12 cellular contexts compared by ENCODE assay signal in genomic region chr7:79420464-79420863, GRCh38. TPM values are rescaled to one million over a fixed set of nuclear protein-coding genes. Genes with fewer than 3 reads are reported as not detected.
DNase-seq lines count a peak whose midpoint lies in the region; ATAC-seq and TF ChIP-seq lines count a peak whose summit lies in the region.
"Had no signal": no experiment of that assay in that cellular context is flagged by ENCODE, and none has a peak within 500 bp of the region (broad histone marks: within the 10 kb centered on the region; RNA-seq: fewer than 3 reads in every experiment).

No MANE protein-coding gene starts in this region.

- no peaks in the 10 kb centered on the region for H3K9me2 ChIP-seq in hepatocyte (replicated peaks; ENCODE audit: insufficient read depth)

- H3K9me3 ChIP-seq in hepatocyte (ENCODE audit: low read depth) (no peaks in the 10 kb centered on the region), psoas muscle (no peaks in the 10 kb centered on the region)
- H3K9me3 ChIP-seq: BLaER1 treated with 17β-estradiol and CSF1 and Interleukin-3, amounts not matched to agents 10 nM and 100 nM had no signal

- peak overlapping the region; percentile 83 for H3K27ac ChIP-seq in angular gyrus (ENCODE audit: low read depth, low read length)
- H3K27ac ChIP-seq in hepatocyte, result no peak overlapping the region
- H3K27ac ChIP-seq in psoas muscle, result no peak overlapping the region
- H3K27ac ChIP-seq: BLaER1 treated with 17β-estradiol and CSF1 and Interleukin-3, amounts not matched to agents 10 nM and 100 nM had no signal

- peak overlapping the region; percentile 6 for H3K4me2 ChIP-seq in hepatocyte
- H3K4me2 ChIP-seq: BLaER1 treated with 17β-estradiol and CSF1 and Interleukin-3, amounts not matched to agents 10 nM and 100 nM had no signal

- no peak overlapping the region for H3K4me3 Mint-ChIP-seq in WTC11

- H3K27me3 ChIP-seq in hepatocyte (no peaks in the 10 kb centered on the region), psoas muscle (ENCODE audit: insufficient read depth in 3 of 3, low read length in 2 of 3) (no peaks in the 10 kb centered on the region)
- H3K27me3 ChIP-seq: BLaER1 treated with 17β-estradiol and CSF1 and Interleukin-3, amounts not matched to agents 10 nM and 100 nM had no signal

- H3K36me3 ChIP-seq in hepatocyte (replicated peaks; ENCODE audit: insufficient read depth, low read depth) (no peaks in the 10 kb centered on the region), psoas muscle (ENCODE audit: insufficient read depth in 1 of 2, low read depth in 1 of 2) (no peaks in the 10 kb centered on the region)
- H3K36me3 ChIP-seq: BLaER1 treated with 17β-estradiol and CSF1 and Interleukin-3, amounts not matched to agents 10 nM and 100 nM had no signal

- H2AFZ ChIP-seq in hepatocyte, result no peak overlapping the region

- H3K4me1 ChIP-seq in hepatocyte (ENCODE audit: insufficient read depth) (no peaks in the 10 kb centered on the region), psoas muscle (no peaks in the 10 kb centered on the region)

- ATAC-seq in psoas muscle, result no peak
- no peak for ATAC-seq in WTC11

- H3K4me1 Mint-ChIP-seq in WTC11, result no peaks in the 10 kb centered on the region

- CTCF ChIA-PET in WTC11 (lab: Charles Lee), result no interaction called here

- intact Hi-C loops in psoas muscle (cut with DNase I), result no loop called here

- peak; percentile 7 to 25 for DNase-seq in SHP77 (lab: John Stamatoyannopoulos, UW)
- no peak for DNase-seq in SHP77 treated with DMSO at 0.1 percent for 48 hours (lab: John Stamatoyannopoulos, UW)
- DNase-seq in hepatocyte (ENCODE audit: low spot score), result peak; percentile 40
- DNase-seq in superior temporal gyrus (ENCODE audit: extremely low spot score), result peak; percentile 84
- DNase-seq in psoas muscle, result no peak
- DNase-seq in WTC11 (ENCODE audit: low spot score), result no peak
- no peak for DNase-seq in midbrain (lab: John Stamatoyannopoulos, UW)
- DNase-seq: activated T-cell treated with anti-CD3 and anti-CD28 coated beads, Interleukin-2, amount 50 U/mL, for 48 hours; NCI-H2171 treated with DMSO at 0.1 percent for 48 hours had no signal

- no peak overlapping the region for H3K4me3 ChIP-seq in hepatocyte
- H3K4me3 ChIP-seq in psoas muscle, result no peak overlapping the region
- H3K4me3 ChIP-seq: BLaER1 treated with 17β-estradiol and CSF1 and Interleukin-3, amounts not matched to agents 10 nM and 100 nM had no signal

- WGBS in hepatocyte (ENCODE audit: low lambda C conversion rate, missing lambda C conversion rate), result 53% methylated on average over 2 of the region's 2 CpGs
- 24 to 43% (median 29%) methylated on average over 2 of the region's 2 CpGs for WGBS in psoas muscle, 3 donors

- no peaks in the 10 kb centered on the region for H3K79me2 ChIP-seq in hepatocyte

- no peaks in the 10 kb centered on the region for H3K9me3 Mint-ChIP-seq in WTC11

- H3K36me3 Mint-ChIP-seq in WTC11, result no peaks in the 10 kb centered on the region

- TF ChIP-seq CTCF in hepatocyte (IDR thresholded peaks at IDR 0.05; ENCODE audit: poor library complexity) (no peak), psoas muscle (IDR thresholded peaks at IDR 0.05) (no peak), WTC11 (IDR thresholded peaks at IDR 0.05) (no peak)

- no peaks in the 10 kb centered on the region; the same call in 1 of the 2 replicates for H3K27me3 Mint-ChIP-seq in WTC11 (ENCODE audit: low read depth)

- H3K27ac Mint-ChIP-seq in WTC11, result no peak overlapping the region

- no peaks in the 10 kb centered on the region for H4K20me1 ChIP-seq in hepatocyte (ENCODE audit: insufficient read depth, poor library complexity, severe bottlenecking)
- H4K20me1 ChIP-seq: BLaER1 treated with 17β-estradiol and CSF1 and Interleukin-3, amounts not matched to agents 10 nM and 100 nM had no signal

- POLR2A ChIA-PET in WTC11 (lab: Charles Lee), result no interaction called here

TF ChIP-seq in WTC11, 78 proteins besides CTCF, POLR2A, EP300 and RAD21:
- TF ChIP-seq MLX (CRISPR knock-in tag; IDR thresholded peaks at IDR 0.05) (no peak), ZNF121 (CRISPR knock-in tag; IDR thresholded peaks at IDR 0.05) (no peak), TCF7 (CRISPR knock-in tag; IDR thresholded peaks at IDR 0.05; ENCODE audit: low read depth) (no peak), HMGA2 (CRISPR knock-in tag; IDR thresholded peaks at IDR 0.05) (no peak)

RNA-seq across cellular contexts. Expression of gene MAGI2, which starts 33.0 kb away (rescaled TPM):
- 6.7 and 8.5 TPM in 2 replicates for total RNA-seq in hepatocyte
- polyA plus RNA-seq in hepatocyte, result 3.1 and 52.5 TPM in 2 replicates
- 1 to 10 TPM; 1.3 to 2.5 (median 2.4) TPM for total RNA-seq in psoas muscle
- polyA plus RNA-seq in psoas muscle, result 1 to 10 TPM in 1 of 3 donors, under 1 TPM in 2; 0.46 to 1.4 (median 0.53) TPM
- total RNA-seq in WTC11 (2021), result 26.6 to 32.2 TPM (median 29.2 TPM) in 3 replicates
- total RNA-seq: T-helper 2 cell treated with Interferon-gamma antibody and Interleukin-4, amounts not matched to agents 100 ng/mL and 5 ng/mL, for 36 hours had no signal

Comparison
In these comparisons a context has a peak if more than half of its experiments do, and no peak if none do; other contexts are left out.
1. DNase-seq: peak in SHP77 (2 of 2), hepatocyte (single experiment) and superior temporal gyrus (single experiment); none in SHP77 treated with DMSO at 0.1 percent for 48 hours (single experiment), psoas muscle (0 of 2), WTC11 (single experiment) and midbrain (single experiment).